In genomic region chrX:11757729-11758399, GRCh38 we compare ENCODE assay signal across 7 cellular contexts. TPM values are rescaled to one million over a fixed set of nuclear protein-coding genes. Genes with fewer than 3 reads are reported as not detected.
A peak's percentile ranks its signal among the peaks of the same experiment; 100 is the strongest.
DNase-seq lines count a peak whose midpoint lies in the region; ATAC-seq and TF ChIP-seq lines count a peak whose summit lies in the region.

Gene MSL3 (plus strand): TSS chrX:11758237. CDS start chrX:11758264, 27 bp downstream.

- H3K27ac Mint-ChIP-seq in WTC11, result peak within 1 kb of the TSS; percentile 53

- H3K36me3 ChIP-seq in kidney epithelial cell (ENCODE audit: control insufficient read depth, insufficient read depth, low read length), result no peaks in the 10 kb centered on the region

- CTCF ChIA-PET in GM10248 (lab: Yijun Ruan, JAX), result interaction anchor here (0.6 to 4.2 kb wide), 15 partner anchors 10 to 226 kb away, joined by 3 to 12 read pairs (median 5); no protein-coding TSS in a partner anchor
- CTCF ChIA-PET in WTC11 (lab: Charles Lee), result interaction anchor here (0.6 to 3.3 kb wide), 8 partner anchors 10 to 226 kb away, joined by 3 to 36 read pairs (median 8); partner anchors contain the start of gene ARHGAP6

- H3K27me3 Mint-ChIP-seq in WTC11 (ENCODE audit: low read depth), result peaks cover 24% of the 10 kb centered on the region

- DNase-seq in GM10248 (ENCODE audit: extremely low spot score), result peak; percentile 75
- DNase-seq in LNCaP clone FGC (ENCODE audit: low read depth), result no peak
- peak; percentile 45 for DNase-seq in WTC11 (ENCODE audit: low spot score)
- DNase-seq in choroid plexus epithelial cell (ENCODE audit: low read depth), result peak; percentile 56
- DNase-seq in kidney epithelial cell (ENCODE audit: low read depth), result no peak
- peak; percentile 68 for DNase-seq in stimulated activated CD4-positive, alpha-beta T cell treated with anti-CD3 and anti-CD28 coated beads, Interleukin-15, amount 100 ng/mL, for 24 hours

- peak; percentile 38 for ATAC-seq in GM21723 (IDR thresholded peaks at IDR 0.05; ENCODE audit: unreplicated experiment)
- ATAC-seq in WTC11, result peak; percentile 50

- POLR2A ChIA-PET in GM10248 (lab: Yijun Ruan, JAX), result no interaction called here
- POLR2A ChIA-PET in WTC11 (lab: Charles Lee), result interaction anchor here (1.1 kb wide), 1 partner anchor 35 kb away, joined by 3 read pairs; no protein-coding TSS in a partner anchor

- H3K4me1 Mint-ChIP-seq in WTC11, result peaks cover 13% of the 10 kb centered on the region

- H3K4me3 ChIP-seq in LNCaP clone FGC (ENCODE audit: low read depth, low read length), result peak within 1 kb of the TSS; percentile 92
- H3K4me3 ChIP-seq in choroid plexus epithelial cell (ENCODE audit: low read depth, low read length), result peak within 1 kb of the TSS; percentile 79
- H3K4me3 ChIP-seq in kidney epithelial cell (ENCODE audit: low read depth, low read length), result peak within 1 kb of the TSS; percentile 87

- H3K4me3 Mint-ChIP-seq in WTC11, result peak within 1 kb of the TSS; percentile 94

- no peaks in the 10 kb centered on the region for H3K9me3 Mint-ChIP-seq in WTC11

- H3K36me3 Mint-ChIP-seq in WTC11, result peaks cover 4% of the 10 kb centered on the region

- no peaks in the 10 kb centered on the region for H3K27me3 ChIP-seq in kidney epithelial cell (ENCODE audit: control insufficient read depth, insufficient read depth, low read length)

- TF ChIP-seq CTCF in GM10248 (IDR thresholded peaks at IDR 0.05; ENCODE audit: control extremely low read depth, extremely low read depth, low read depth, missing control alignments), result no peak
- TF ChIP-seq CTCF in LNCaP clone FGC (IDR thresholded peaks at IDR 0.05; ENCODE audit: control insufficient read depth, extremely low read depth, insufficient read depth), result no peak
- TF ChIP-seq CTCF in WTC11 (IDR thresholded peaks at IDR 0.05), result no peak
- TF ChIP-seq CTCF in choroid plexus epithelial cell (conservative IDR thresholded peaks at IDR 0.05; ENCODE audit: low read depth, low read length), result no peak
- TF ChIP-seq CTCF in kidney epithelial cell (IDR thresholded peaks at IDR 0.05; ENCODE audit: insufficient read depth, low read length, poor library complexity, severe bottlenecking), result no peak

TF ChIP-seq in WTC11, 78 proteins besides CTCF, POLR2A, EP300 and RAD21:
- TF ChIP-seq CDX4 (CRISPR knock-in tag; IDR thresholded peaks at IDR 0.05; ENCODE audit: borderline replicate concordance) (no peak), FOXP1 (CRISPR knock-in tag; IDR thresholded peaks at IDR 0.05; ENCODE audit: borderline replicate concordance) (peak; percentile 12; the same call in 1 of the 2 replicates), NR3C1 (CRISPR knock-in tag; conservative IDR thresholded peaks at IDR 0.05; ENCODE audit: low read depth) (no peak), USF1 (CRISPR knock-in tag; IDR thresholded peaks at IDR 0.05) (0 out of 2 replicates have a peak, but pooled peaks have one; percentile 13), HMGXB4 (CRISPR knock-in tag; IDR thresholded peaks at IDR 0.05) (peak; percentile 22; the same call in 1 of the 2 replicates)
TF ChIP-seq in WTC11: peak in this region for 3.

RNA-seq across cellular contexts. Expression of gene MSL3, which starts in this region (rescaled TPM):
- total RNA-seq in WTC11 (2021), result 11.3 to 13.4 TPM (median 12.1 TPM) in 3 replicates
- total RNA-seq in kidney epithelial cell, result 30.9 and 32.1 TPM in 2 replicates

Comparison
In these comparisons a context has a peak if more than half of its experiments do, and no peak if none do; other contexts are left out.
1. DNase-seq: peak in GM10248 (single experiment), WTC11 (single experiment), choroid plexus epithelial cell (single experiment) and stimulated activated CD4-positive, alpha-beta T cell treated with anti-CD3 and anti-CD28 coated beads, Interleukin-15, amount 100 ng/mL, for 24 hours (single experiment); none in LNCaP clone FGC (single experiment) and kidney epithelial cell (single experiment).
2. Peak in every context shown above with its lines, with median percentiles within 50 percentile points of each other: H3K4me3 ChIP-seq.